ENCODE assay signal across 16 cellular contexts in genomic region chr11:37184371-37184770, GRCh38.
DNase-seq lines count a peak whose midpoint lies in the region; ATAC-seq and TF ChIP-seq lines count a peak whose summit lies in the region.
"Had no signal": no experiment of that assay in that cellular context is flagged by ENCODE, and none has a peak within 500 bp of the region (broad histone marks: within the 10 kb centered on the region; RNA-seq: fewer than 3 reads in every experiment).

No MANE protein-coding gene starts in this region.

- H2AFZ ChIP-seq in hepatocyte, result no peak overlapping the region
- no peak overlapping the region for H2AFZ ChIP-seq in trophoblast cell (ENCODE audit: insufficient read depth, low read length, poor library complexity)
- no peak overlapping the region for H2AFZ ChIP-seq in PC-9

- POLR2A ChIA-PET in PC-9 (lab: Charles Lee; ENCODE audit: unreplicated experiment), result no interaction called here

- no peak overlapping the region for H4K91ac ChIP-seq in trophoblast cell (ENCODE audit: low read depth, low read length)

- DNase-seq in hepatocyte (ENCODE audit: low spot score) (no peak), trophoblast cell (no peak), PC-9 (no peak), activated T-cell treated with anti-CD3 and anti-CD28 coated beads for 4 hours (no peak), HK-2 (ENCODE audit: unreplicated experiment) (no peak)
- DNase-seq: CD4-positive, alpha-beta memory T cell; DMS153; DMS79; GF-D8; GOT3; H9; IMR-90 had no signal

- H3K79me1 ChIP-seq in trophoblast cell (ENCODE audit: low read length), result no peaks in the 10 kb centered on the region

- H3K9me2 ChIP-seq in hepatocyte (replicated peaks; ENCODE audit: insufficient read depth) (no peaks in the 10 kb centered on the region), PC-9 (ENCODE audit: insufficient read depth) (no peaks in the 10 kb centered on the region)

- H3K9ac ChIP-seq in trophoblast cell (ENCODE audit: low read length), result no peak overlapping the region
- H3K9ac ChIP-seq: BLaER1 had no signal

- 3% methylated on average over 1 of the region's 1 CpG for WGBS in hepatocyte (ENCODE audit: low lambda C conversion rate, missing lambda C conversion rate)
- 20% methylated on average over 1 of the region's 1 CpG; no CpG with 5 or more reads in 1 of the 2 experiments for WGBS in mesodermal cell (ENCODE audit: insufficient coverage in 2 of 2), 2 experiments
- no CpG with 5 or more reads among the region's 1 CpG for WGBS in trophoblast cell (ENCODE audit: extremely low coverage, insufficient coverage, insufficient read length)

- peak overlapping the region; percentile 17 for H3K27ac ChIP-seq in hepatocyte
- H3K27ac ChIP-seq in mesodermal cell (ENCODE audit: low read depth, low read length, severe bottlenecking), result peak overlapping the region; percentile 45
- peak overlapping the region; percentile 70 for H3K27ac ChIP-seq in trophoblast cell (ENCODE audit: low read depth, low read length)
- H3K27ac ChIP-seq in PC-9, result no peak overlapping the region
- H3K27ac ChIP-seq: BLaER1 had no signal

- H3K4me3 ChIP-seq in hepatocyte (no peak overlapping the region), mesodermal cell (ENCODE audit: extremely low read depth, insufficient read depth, low read length, poor library complexity, severe bottlenecking) (no peak overlapping the region), trophoblast cell (ENCODE audit: low read depth, low read length) (no peak overlapping the region), PC-9 (no peak overlapping the region)
- H3K4me3 ChIP-seq: BLaER1, K562 had no signal

- H2BK12ac ChIP-seq in trophoblast cell (ENCODE audit: low read length), result no peak overlapping the region

- no peak overlapping the region for H3K4ac ChIP-seq in trophoblast cell (ENCODE audit: low read depth, low read length)

- H4K20me1 ChIP-seq in hepatocyte (ENCODE audit: insufficient read depth, poor library complexity, severe bottlenecking), result no peaks in the 10 kb centered on the region
- no peaks in the 10 kb centered on the region for H4K20me1 ChIP-seq in PC-9 (ENCODE audit: insufficient read depth)
- H4K20me1 ChIP-seq: BLaER1 had no signal

- H4K8ac ChIP-seq in trophoblast cell (ENCODE audit: low read depth, low read length), result no peak overlapping the region

- H4K12ac ChIP-seq in trophoblast cell (ENCODE audit: low read depth, low read length), result no peak overlapping the region

- no peak overlapping the region for H3K18ac ChIP-seq in trophoblast cell (ENCODE audit: low read length)

- H3K27me3 ChIP-seq in hepatocyte (no peaks in the 10 kb centered on the region), trophoblast cell (ENCODE audit: insufficient read depth, low read length) (no peaks in the 10 kb centered on the region), PC-9 (ENCODE audit: insufficient read depth, low read depth) (no peaks in the 10 kb centered on the region)
- H3K27me3 ChIP-seq: BLaER1 had no signal

- H3K9me3 ChIP-seq in hepatocyte (ENCODE audit: low read depth), result no peaks in the 10 kb centered on the region
- peaks cover 7% of the 10 kb centered on the region for H3K9me3 ChIP-seq in mesodermal cell (ENCODE audit: control insufficient read depth, low read length)
- peaks cover 3% of the 10 kb centered on the region for H3K9me3 ChIP-seq in trophoblast cell (ENCODE audit: insufficient read depth, low read depth, low read length)
- no peaks in the 10 kb centered on the region for H3K9me3 ChIP-seq in PC-9 (ENCODE audit: insufficient read depth, low read depth)

- no TSS peak for BruUV-seq in PC-9 (replicated peaks; lab: Mats Ljungman, UMichigan)

- CTCF ChIA-PET in PC-9 (lab: Charles Lee), result no interaction called here

- TF ChIP-seq CTCF in hepatocyte (IDR thresholded peaks at IDR 0.05; ENCODE audit: poor library complexity) (no peak), PC-9 (conservative IDR thresholded peaks at IDR 0.05) (no peak)

- no peak overlapping the region for H2BK5ac ChIP-seq in trophoblast cell (ENCODE audit: low read depth, low read length, poor library complexity)

- no peaks in the 10 kb centered on the region for H3F3A ChIP-seq in PC-9 (ENCODE audit: insufficient read depth, low read depth)

- H3K4me2 ChIP-seq in hepatocyte (no peak overlapping the region), trophoblast cell (ENCODE audit: low read length) (no peak overlapping the region), PC-9 (no peak overlapping the region)
- H3K4me2 ChIP-seq: BLaER1 had no signal

- no peak overlapping the region for H3K14ac ChIP-seq in trophoblast cell (ENCODE audit: low read length)

- H2BK120ac ChIP-seq in trophoblast cell (ENCODE audit: insufficient read depth, low read length, poor library complexity), result no peak overlapping the region

- H3K36me3 ChIP-seq in hepatocyte (replicated peaks; ENCODE audit: insufficient read depth, low read depth) (no peaks in the 10 kb centered on the region), mesodermal cell (ENCODE audit: control insufficient read depth, insufficient read depth, low read length) (no peaks in the 10 kb centered on the region), trophoblast cell (ENCODE audit: control insufficient read depth in 1 of 2, insufficient read depth in 2 of 2, low read length in 2 of 2) (no peaks in the 10 kb centered on the region), PC-9 (ENCODE audit: low read depth) (no peaks in the 10 kb centered on the region)
- H3K36me3 ChIP-seq: BLaER1 had no signal

- H3K23ac ChIP-seq in trophoblast cell (ENCODE audit: low read length), result no peak overlapping the region

- intact Hi-C loops in PC-9 (cut with micrococcal nuclease; ENCODE audit: unreplicated experiment), result no loop called here

- H3K4me1 ChIP-seq in hepatocyte (ENCODE audit: insufficient read depth), result peaks cover 3% of the 10 kb centered on the region
- no peaks in the 10 kb centered on the region for H3K4me1 ChIP-seq in mesodermal cell (ENCODE audit: control insufficient read depth, insufficient read depth, low read length, poor library complexity, severe bottlenecking)
- H3K4me1 ChIP-seq in trophoblast cell (ENCODE audit: control insufficient read depth in 1 of 2, insufficient read depth in 2 of 2, low read length in 2 of 2), result no peaks in the 10 kb centered on the region
- H3K4me1 ChIP-seq in PC-9 (replicated peaks; ENCODE audit: insufficient read depth), result no peaks in the 10 kb centered on the region
- H3K4me1 ChIP-seq: BLaER1 had no signal

- H2AK5ac ChIP-seq in trophoblast cell (ENCODE audit: low read length), result no peak overlapping the region

- ATAC-seq in esophagus mucosa, result no peak
- ATAC-seq: K562 had no signal

- H3K79me2 ChIP-seq in hepatocyte (no peaks in the 10 kb centered on the region), trophoblast cell (ENCODE audit: control insufficient read depth, insufficient read depth, low read length, poor library complexity) (no peaks in the 10 kb centered on the region), PC-9 (ENCODE audit: low read depth) (no peaks in the 10 kb centered on the region)
